8 cellular contexts compared by ENCODE assay signal in the genomic region with DNA sequence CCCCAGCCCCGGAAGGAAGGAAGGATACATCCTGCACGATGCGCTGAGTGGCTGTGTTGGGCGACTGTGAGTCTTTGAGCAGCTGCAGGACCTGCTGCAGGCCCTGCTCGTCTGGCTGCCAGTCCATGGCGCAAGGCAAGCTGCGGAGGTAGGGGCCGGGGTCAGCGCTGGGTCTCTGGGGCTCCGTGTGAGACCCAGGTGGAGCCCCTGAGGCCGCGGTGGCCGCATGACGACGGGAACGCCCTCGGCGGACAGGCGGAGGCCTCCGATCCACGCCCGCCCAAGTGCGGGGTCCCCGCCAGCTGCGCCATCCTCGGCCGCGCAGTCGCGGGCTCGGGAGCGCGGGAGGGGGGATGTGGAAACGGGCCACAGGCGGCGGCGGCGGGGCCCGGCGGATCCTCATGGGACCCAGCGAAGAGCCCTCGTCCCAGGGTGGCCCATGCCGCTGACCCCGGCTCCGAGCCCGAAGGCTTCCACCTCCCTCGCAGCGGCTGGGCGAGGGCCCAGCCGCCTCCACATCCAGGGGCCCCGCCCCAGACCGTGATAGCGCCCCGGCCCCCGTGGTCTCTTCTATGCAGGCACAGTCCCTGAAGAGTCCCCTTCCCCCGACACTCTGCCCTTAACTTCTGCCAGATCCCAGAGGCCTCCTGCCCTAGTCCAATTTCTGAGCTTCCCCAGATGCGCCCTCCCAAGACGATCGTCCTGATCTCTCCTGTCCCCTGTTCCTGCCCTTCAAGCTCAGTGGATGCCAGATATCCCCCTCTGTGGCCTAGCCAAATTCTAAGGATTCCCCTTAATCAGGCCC. TPM values are rescaled to one million over a fixed set of nuclear protein-coding genes. Genes with fewer than 3 reads are reported as not detected.
DNase-seq lines count a peak whose midpoint lies in the region; ATAC-seq and TF ChIP-seq lines count a peak whose summit lies in the region.

No MANE protein-coding gene starts in this region.

- H2AFZ ChIP-seq in hepatocyte, result peak overlapping the region; percentile 10

- WGBS in hepatocyte (ENCODE audit: low lambda C conversion rate, missing lambda C conversion rate), result 8% methylated on average over 36 of the region's 59 CpGs

- H3K9me3 Mint-ChIP-seq in activated naive CD8-positive, alpha-beta T cell treated with anti-CD3 and anti-CD28 coated beads for 36 hours, result no peaks in the 10 kb centered on the region

- H3K4me1 Mint-ChIP-seq in activated naive CD8-positive, alpha-beta T cell treated with anti-CD3 and anti-CD28 coated beads for 36 hours, result peaks cover 34% of the 10 kb centered on the region

- peaks cover 65% of the 10 kb centered on the region for H3K79me2 ChIP-seq in hepatocyte

- H3K4me3 ChIP-seq in hepatocyte (peak overlapping the region; percentile 60), skeletal muscle satellite cell (ENCODE audit: low read length) (peak overlapping the region; percentile 88)

- H3K27me3 ChIP-seq in hepatocyte, result no peaks in the 10 kb centered on the region
- no peaks in the 10 kb centered on the region for H3K27me3 ChIP-seq in skeletal muscle satellite cell (ENCODE audit: control insufficient read depth, insufficient read depth, low read length)

- H4K20me1 ChIP-seq in hepatocyte (ENCODE audit: insufficient read depth, poor library complexity, severe bottlenecking), result peaks cover 7% of the 10 kb centered on the region

- peak overlapping the region; percentile 87 for H3K27ac Mint-ChIP-seq in activated naive CD8-positive, alpha-beta T cell treated with anti-CD3 and anti-CD28 coated beads for 36 hours

- H3K36me3 Mint-ChIP-seq in activated naive CD8-positive, alpha-beta T cell treated with anti-CD3 and anti-CD28 coated beads for 36 hours, result peaks cover 46% of the 10 kb centered on the region

- peak; percentile 34 for DNase-seq in activated T-cell treated with anti-CD3 and anti-CD28 coated beads, Interleukin-2, amount 50 U/mL, for 1 hour
- DNase-seq in activated T-cell treated with anti-CD3 and anti-CD28 coated beads for 4 hours (no peak), hepatocyte (ENCODE audit: low spot score) (peak; percentile 49), NCI-H510A (lab: John Stamatoyannopoulos, UW) (no peak), NCI-H146 (lab: John Stamatoyannopoulos, UW) (no peak)
- no peak for DNase-seq in activated naive CD8-positive, alpha-beta T cell treated with anti-CD3 and anti-CD28 coated beads for 36 hours

- H3K36me3 ChIP-seq in hepatocyte (replicated peaks; ENCODE audit: insufficient read depth, low read depth) (no peaks in the 10 kb centered on the region), skeletal muscle satellite cell (ENCODE audit: insufficient read depth, low read length) (peaks cover 30% of the 10 kb centered on the region)

- H3K9me2 ChIP-seq in hepatocyte (replicated peaks; ENCODE audit: insufficient read depth), result no peaks in the 10 kb centered on the region

- no peak for TF ChIP-seq CTCF in hepatocyte (IDR thresholded peaks at IDR 0.05; ENCODE audit: poor library complexity)

- no peaks in the 10 kb centered on the region for H3K27me3 Mint-ChIP-seq in activated naive CD8-positive, alpha-beta T cell treated with anti-CD3 and anti-CD28 coated beads for 36 hours

- H3K4me1 ChIP-seq in hepatocyte (ENCODE audit: insufficient read depth) (peaks cover 10% of the 10 kb centered on the region), skeletal muscle satellite cell (ENCODE audit: control insufficient read depth, insufficient read depth, low read length) (peaks cover 26% of the 10 kb centered on the region)

- H3K9ac ChIP-seq in skeletal muscle satellite cell (ENCODE audit: low read depth, low read length), result peak overlapping the region; percentile 91

- H3K9me3 ChIP-seq in hepatocyte (ENCODE audit: low read depth) (no peaks in the 10 kb centered on the region), skeletal muscle satellite cell (replicated peaks; ENCODE audit: low read length) (no peaks in the 10 kb centered on the region)

- peak overlapping the region; percentile 95 for H3K27ac ChIP-seq in hepatocyte

- H3K4me2 ChIP-seq in hepatocyte (peak overlapping the region; percentile 99), skeletal muscle satellite cell (ENCODE audit: low read length) (peak overlapping the region; percentile 100)

- H3K4me3 Mint-ChIP-seq in activated naive CD8-positive, alpha-beta T cell treated with anti-CD3 and anti-CD28 coated beads for 36 hours, result peak overlapping the region; percentile 89

- no peak for ATAC-seq in HG03354 (IDR thresholded peaks at IDR 0.05; ENCODE audit: poor library complexity, severe bottlenecking, unreplicated experiment)

RNA-seq across cellular contexts. Expression of a gene that starts 2.7 kb away (rescaled TPM):
- total RNA-seq in activated naive CD8-positive, alpha-beta T cell treated with anti-CD3 and anti-CD28 coated beads for 36 hours, result 100 to 1,000 TPM; 125 to 134 TPM
- total RNA-seq in hepatocyte, result 41.4 and 65.2 TPM in 2 replicates
- 11.7 and 16.0 TPM in 2 replicates for polyA plus RNA-seq in hepatocyte
- total RNA-seq in skeletal muscle satellite cell (2012; rRNA removed), result 39.0 and 41.9 TPM in 2 replicates

RNA-seq across cellular contexts. Expression of a gene that starts 13.4 kb away (rescaled TPM):
- total RNA-seq in activated naive CD8-positive, alpha-beta T cell treated with anti-CD3 and anti-CD28 coated beads for 36 hours, result 100 to 1,000 TPM; 223 to 230 TPM
- total RNA-seq in hepatocyte, result 243 and 268 TPM in 2 replicates
- polyA plus RNA-seq in hepatocyte, result 246 and 259 TPM in 2 replicates
- total RNA-seq in skeletal muscle satellite cell (2012; rRNA removed), result 133 TPM in 2 replicates

RNA-seq across cellular contexts. Expression of a gene that starts 16.2 kb away (rescaled TPM):
- total RNA-seq in activated naive CD8-positive, alpha-beta T cell treated with anti-CD3 and anti-CD28 coated beads for 36 hours, result 10 to 100 TPM; 78.3 to 80.2 TPM
- total RNA-seq in hepatocyte, result 52.3 and 79.6 TPM in 2 replicates
- 85.4 and 108 TPM in 2 replicates for polyA plus RNA-seq in hepatocyte
- total RNA-seq in skeletal muscle satellite cell (2012; rRNA removed), result 93.5 and 99.4 TPM in 2 replicates

RNA-seq across cellular contexts. Expression of a gene that starts 24.6 kb away (rescaled TPM):
- total RNA-seq in activated naive CD8-positive, alpha-beta T cell treated with anti-CD3 and anti-CD28 coated beads for 36 hours, result 10 to 100 TPM; 13.1 to 13.4 TPM
- total RNA-seq in hepatocyte, result 8.1 and 10.9 TPM in 2 replicates
- polyA plus RNA-seq in hepatocyte, result 9.1 and 11.1 TPM in 2 replicates
- 16.4 and 17.2 TPM in 2 replicates for total RNA-seq in skeletal muscle satellite cell (2012; rRNA removed)

RNA-seq across cellular contexts. Expression of a gene that starts 30.5 kb away (rescaled TPM):
- total RNA-seq in activated naive CD8-positive, alpha-beta T cell treated with anti-CD3 and anti-CD28 coated beads for 36 hours, result not detected
- total RNA-seq in hepatocyte, result not detected in 2 replicates
- polyA plus RNA-seq in hepatocyte, result not detected in 2 replicates
- total RNA-seq in skeletal muscle satellite cell (2012; rRNA removed), result under 0.01 TPM in 1 of 2 replicates, not detected in the other

Comparison
In these comparisons a context has a peak if more than half of its experiments do, and no peak if none do; other contexts are left out.
1. DNase-seq: peak in activated T-cell treated with anti-CD3 and anti-CD28 coated beads, Interleukin-2, amount 50 U/mL, for 1 hour (single experiment) and hepatocyte (single experiment); none in activated T-cell treated with anti-CD3 and anti-CD28 coated beads for 4 hours (single experiment), activated naive CD8-positive, alpha-beta T cell treated with anti-CD3 and anti-CD28 coated beads for 36 hours (single experiment), NCI-H510A (single experiment) and NCI-H146 (single experiment).